ENCODE assay signal across 8 cellular contexts in the genomic region with DNA sequence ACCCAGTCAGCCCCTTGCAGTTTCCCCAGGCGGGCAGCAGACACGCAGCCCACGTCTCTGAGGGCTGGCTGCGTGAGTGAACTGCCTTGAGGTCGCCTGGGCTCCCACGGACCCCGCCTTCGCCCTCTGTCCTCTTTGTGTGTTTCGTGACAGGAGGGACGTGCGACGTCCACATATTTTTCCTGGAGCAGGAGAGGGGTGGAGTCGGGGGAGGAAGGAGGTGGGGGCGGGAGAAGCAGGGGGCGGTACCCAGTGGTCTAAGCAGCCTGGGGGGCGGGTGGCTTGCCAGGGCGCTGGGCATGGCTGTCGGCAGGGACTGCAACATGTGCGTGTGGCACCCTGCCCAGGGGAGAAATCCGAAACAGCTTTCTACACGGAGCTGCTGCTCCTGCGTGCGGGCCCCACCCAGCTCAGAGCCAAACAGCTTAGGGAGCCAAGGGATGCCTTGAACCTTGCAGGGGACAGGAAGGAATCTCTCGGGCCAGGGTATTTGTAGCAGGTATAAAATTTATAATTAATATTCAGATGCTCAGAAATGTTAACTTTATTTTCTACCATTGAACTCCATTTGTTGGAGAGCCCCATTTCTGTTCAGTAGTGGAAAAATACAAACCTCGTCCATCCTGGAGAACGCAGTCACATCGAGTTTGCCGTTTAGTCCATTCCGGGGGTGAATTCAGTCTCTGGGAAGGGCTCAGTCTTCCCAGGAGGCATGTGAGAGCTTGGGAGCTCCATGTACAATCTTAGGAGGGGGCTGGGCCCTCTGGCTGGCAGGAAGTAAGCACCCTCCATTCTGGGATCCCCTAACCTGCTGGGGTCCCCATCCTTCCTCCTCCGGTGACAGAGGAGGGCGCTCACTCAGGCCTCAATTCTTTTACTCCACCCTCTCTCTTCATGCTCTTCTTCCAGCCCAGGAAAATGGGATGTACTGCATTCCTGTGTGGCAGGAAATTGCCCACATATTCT.
DNase-seq lines count a peak whose midpoint lies in the region; ATAC-seq, FAIRE-seq and TF ChIP-seq lines count a peak whose summit lies in the region.

No MANE protein-coding gene starts in this region.

- H3K27ac ChIP-seq in astrocyte (ENCODE audit: low read depth, low read length) (no peak overlapping the region), right cardiac atrium (ENCODE audit: low read length) (peak overlapping the region; percentile 85), rectal smooth muscle tissue (ENCODE audit: low read depth, low read length) (no peak overlapping the region)

- no peaks in the 10 kb centered on the region for H4K20me1 ChIP-seq in astrocyte (ENCODE audit: insufficient read depth, low read length)

- H3K4me1 ChIP-seq in astrocyte (ENCODE audit: insufficient read depth, low read length) = peaks cover 14% of the 10 kb centered on the region
- peaks cover 11% of the 10 kb centered on the region for H3K4me1 ChIP-seq in right cardiac atrium (ENCODE audit: control insufficient read depth, insufficient read depth, low read length)
- peaks cover 3% of the 10 kb centered on the region for H3K4me1 ChIP-seq in rectal smooth muscle tissue (ENCODE audit: control insufficient read depth, insufficient read depth, low read length)

- H3K9ac ChIP-seq in astrocyte (ENCODE audit: low read length) (peak overlapping the region; percentile 3), rectal smooth muscle tissue (ENCODE audit: low read length) (no peak overlapping the region)

- H3K4me3 ChIP-seq in astrocyte (ENCODE audit: insufficient read depth, low read depth, low read length) (peak overlapping the region; percentile 44), right cardiac atrium (ENCODE audit: low read length) (peak overlapping the region; percentile 38), rectal smooth muscle tissue (ENCODE audit: low read length) (peak overlapping the region; percentile 29)

- H3K9me3 ChIP-seq in astrocyte (ENCODE audit: insufficient read depth, low read depth, low read length) (no peaks in the 10 kb centered on the region), right cardiac atrium (ENCODE audit: control insufficient read depth, low read length) (no peaks in the 10 kb centered on the region)

- peaks cover 12% of the 10 kb centered on the region for H3K27me3 Mint-ChIP-seq in astrocyte (ENCODE audit: low read depth, unreplicated experiment)

- no peak for TF ChIP-seq CTCF in astrocyte (IDR thresholded peaks at IDR 0.05; ENCODE audit: insufficient read depth, low read depth, low read length)

- peak overlapping the region; percentile 8 for H3K27ac Mint-ChIP-seq in astrocyte (ENCODE audit: unreplicated experiment)

- peak overlapping the region; percentile 86 for H3K4me2 ChIP-seq in astrocyte (ENCODE audit: low read length)

- no peaks in the 10 kb centered on the region for H3K36me3 ChIP-seq in astrocyte (ENCODE audit: insufficient read depth, low read length)
- no peaks in the 10 kb centered on the region for H3K36me3 ChIP-seq in rectal smooth muscle tissue (ENCODE audit: control insufficient read depth, insufficient read depth, low read length)

- ATAC-seq in right cardiac atrium (peak; percentile 93 to 95), GM21786 (IDR thresholded peaks at IDR 0.05; ENCODE audit: unreplicated experiment) (no peak)

- H2AFZ ChIP-seq in astrocyte (ENCODE audit: low read depth, low read length) = peak overlapping the region; percentile 81

- intact Hi-C loops in right cardiac atrium (cut with DNase I) = no loop called here

- no peaks in the 10 kb centered on the region for H3K79me2 ChIP-seq in astrocyte (ENCODE audit: insufficient read depth, low read length)

- peaks cover 2% of the 10 kb centered on the region for H3K9me3 Mint-ChIP-seq in astrocyte (ENCODE audit: unreplicated experiment)

- H3K27me3 ChIP-seq in astrocyte (ENCODE audit: insufficient read depth, low read length) (no peaks in the 10 kb centered on the region), right cardiac atrium (ENCODE audit: control insufficient read depth, insufficient read depth) (no peaks in the 10 kb centered on the region), rectal smooth muscle tissue (ENCODE audit: control insufficient read depth, insufficient read depth, low read length) (no peaks in the 10 kb centered on the region)

- no peak for FAIRE-seq in astrocyte (lab: Jason Lieb, UNC)

- peaks cover 11% of the 10 kb centered on the region for H3K4me1 Mint-ChIP-seq in astrocyte (ENCODE audit: low read depth, unreplicated experiment)

- no peak overlapping the region for H3K4me3 Mint-ChIP-seq in astrocyte (ENCODE audit: unreplicated experiment)

- H3K36me3 Mint-ChIP-seq in astrocyte (ENCODE audit: low read depth, unreplicated experiment) = no peaks in the 10 kb centered on the region

- WGBS in right cardiac atrium = 5% methylated on average over 31 of the region's 31 CpGs

- peak; percentile 91 for DNase-seq in EH (ENCODE audit: low read depth)
- DNase-seq in NCI-H1105 (lab: John Stamatoyannopoulos, UW) = peak; percentile 81
- DNase-seq in astrocyte (ENCODE audit: low read depth) = peak; percentile 49
- DNase-seq in right cardiac atrium = peak; percentile 90 to 96 (median 95)
- DNase-seq in SKM-1 (lab: John Stamatoyannopoulos, UW; ENCODE audit: unreplicated experiment) = no peak
- no peak for DNase-seq in NCI-H2107 (lab: John Stamatoyannopoulos, UW)

Comparison
In these comparisons a context has a peak if more than half of its experiments do, and no peak if none do; other contexts are left out.
1. DNase-seq: peak in EH (single experiment), NCI-H1105 (single experiment), astrocyte (single experiment) and right cardiac atrium (3 of 3); none in SKM-1 (single experiment) and NCI-H2107 (single experiment).
2. Peak in every context shown above with its lines, with median percentiles within 50 percentile points of each other: H3K4me3 ChIP-seq.